23 cellular contexts compared by ENCODE assay signal in genomic region chr1:45403298-45404079, GRCh38.
DNase-seq lines count a peak whose midpoint lies in the region; ATAC-seq, FAIRE-seq and TF ChIP-seq lines count a peak whose summit lies in the region.
"Had no signal": no experiment of that assay in that cellular context is flagged by ENCODE, and none has a peak within 500 bp of the region (broad histone marks: within the 10 kb centered on the region; RNA-seq: fewer than 3 reads in every experiment).

No MANE protein-coding gene starts in this region.

- no peak for TF ChIP-seq POLR2A in H54 (IDR thresholded peaks at IDR 0.05; ENCODE audit: low read depth, low read length)

- H3K27me3 Mint-ChIP-seq in activated T-cell treated with anti-CD3 and anti-CD28 coated beads, Interleukin-2, amount 50 U/mL, for 72 hours (ENCODE audit: low read depth) = no peaks in the 10 kb centered on the region
- H3K27me3 Mint-ChIP-seq: stimulated activated naive CD8-positive, alpha-beta T cell treated with anti-CD3 and anti-CD28 coated beads, Interleukin-15, amount 100 ng/mL, for 72 hours had no signal

- peak; percentile 57 for FAIRE-seq in H54 (lab: Jason Lieb, UNC)
- FAIRE-seq: D721Med had no signal

- no peaks in the 10 kb centered on the region for H3K27me3 ChIP-seq in foreskin keratinocyte

- H3K27ac ChIP-seq in foreskin keratinocyte = no peak overlapping the region

- no peaks in the 10 kb centered on the region for H3K4me1 Mint-ChIP-seq in activated T-cell treated with anti-CD3 and anti-CD28 coated beads, Interleukin-2, amount 50 U/mL, for 72 hours (ENCODE audit: low read depth)
- H3K4me1 Mint-ChIP-seq: stimulated activated naive CD8-positive, alpha-beta T cell treated with anti-CD3 and anti-CD28 coated beads, Interleukin-15, amount 100 ng/mL, for 72 hours had no signal

- no peaks in the 10 kb centered on the region for H3K36me3 Mint-ChIP-seq in activated T-cell treated with anti-CD3 and anti-CD28 coated beads, Interleukin-2, amount 50 U/mL, for 72 hours (ENCODE audit: insufficient read depth in 2 of 2)

- H3K4me1 ChIP-seq in foreskin keratinocyte = peaks cover 4% of the 10 kb centered on the region

- no peak overlapping the region for H3K27ac Mint-ChIP-seq in activated T-cell treated with anti-CD3 and anti-CD28 coated beads, Interleukin-2, amount 50 U/mL, for 72 hours
- H3K27ac Mint-ChIP-seq: HFFc6 had no signal

- no peaks in the 10 kb centered on the region for H3K9me3 Mint-ChIP-seq in activated T-cell treated with anti-CD3 and anti-CD28 coated beads, Interleukin-2, amount 50 U/mL, for 72 hours
- H3K9me3 Mint-ChIP-seq: HFFc6; stimulated activated naive CD8-positive, alpha-beta T cell treated with anti-CD3 and anti-CD28 coated beads, Interleukin-15, amount 100 ng/mL, for 72 hours had no signal

- ATAC-seq in foreskin keratinocyte (no peak), HG02884 (IDR thresholded peaks at IDR 0.05; ENCODE audit: unreplicated experiment) (no peak), HG03175 (IDR thresholded peaks at IDR 0.05; ENCODE audit: unreplicated experiment) (no peak)
- ATAC-seq in activated T-cell treated with anti-CD3 and anti-CD28 coated beads, Interleukin-2, amount 50 U/mL, for 72 hours (replicated peaks in 1 of 2) = no peak
- ATAC-seq: Panc1; stimulated activated naive CD8-positive, alpha-beta T cell treated with anti-CD3 and anti-CD28 coated beads, Interleukin-15, amount 100 ng/mL, for 72 hours had no signal

- no peak for TF ChIP-seq CTCF in foreskin keratinocyte (conservative IDR thresholded peaks at IDR 0.05)

- DNase-seq in H54 (ENCODE audit: insufficient read length, low spot score) (no peak), NCI-H510A treated with DMSO at 0.1 percent for 48 hours (lab: John Stamatoyannopoulos, UW) (peak; percentile 42), foreskin keratinocyte (peak; percentile 48 to 69), pons (ENCODE audit: low spot score) (peak; percentile 14), DMS 273 treated with DMSO at 0.1 percent for 48 hours (lab: John Stamatoyannopoulos, UW) (no peak)
- no peak for DNase-seq in activated T-cell treated with anti-CD3 and anti-CD28 coated beads, Interleukin-2, amount 50 U/mL, for 72 hours
- DNase-seq: activated CD4-positive, alpha-beta T cell treated with anti-CD3 and anti-CD28 coated beads for 1 hour; activated naive CD4-positive, alpha-beta T cell treated with Interleukin-2 at 50 U/mL for 16 hours; AML-193; dermis blood vessel endothelial cell; HFFc6; KBM-7; kidney glomerular epithelial cell; NCI-H1105 treated with DMSO at 0.1 percent for 48 hours; NCI-H524; posterior cingulate gyrus; stimulated activated CD4-positive, alpha-beta T cell treated with anti-CD3 and anti-CD28 coated beads, Interleukin-12 subunit alpha, Interleukin-12 subunit beta, amount 100 ng/mL, for 4 hours; stimulated activated naive CD8-positive, alpha-beta T cell treated with anti-CD3 and anti-CD28 coated beads, Interleukin-15, amount 100 ng/mL, for 72 hours; T-helper 1 cell had no signal

- H3K4me3 Mint-ChIP-seq in activated T-cell treated with anti-CD3 and anti-CD28 coated beads, Interleukin-2, amount 50 U/mL, for 72 hours = no peak overlapping the region
- H3K4me3 Mint-ChIP-seq: HFFc6; stimulated activated naive CD8-positive, alpha-beta T cell treated with anti-CD3 and anti-CD28 coated beads, Interleukin-15, amount 100 ng/mL, for 72 hours had no signal

Comparison
In these comparisons a context has a peak if more than half of its experiments do, and no peak if none do; other contexts are left out.
1. DNase-seq: peak in NCI-H510A treated with DMSO at 0.1 percent for 48 hours (single experiment), foreskin keratinocyte (2 of 2) and pons (single experiment); none in H54 (single experiment), activated T-cell treated with anti-CD3 and anti-CD28 coated beads, Interleukin-2, amount 50 U/mL, for 72 hours (0 of 2) and DMS 273 treated with DMSO at 0.1 percent for 48 hours (single experiment).